ENCODE assay signal across 9 cellular contexts in the genomic region with DNA sequence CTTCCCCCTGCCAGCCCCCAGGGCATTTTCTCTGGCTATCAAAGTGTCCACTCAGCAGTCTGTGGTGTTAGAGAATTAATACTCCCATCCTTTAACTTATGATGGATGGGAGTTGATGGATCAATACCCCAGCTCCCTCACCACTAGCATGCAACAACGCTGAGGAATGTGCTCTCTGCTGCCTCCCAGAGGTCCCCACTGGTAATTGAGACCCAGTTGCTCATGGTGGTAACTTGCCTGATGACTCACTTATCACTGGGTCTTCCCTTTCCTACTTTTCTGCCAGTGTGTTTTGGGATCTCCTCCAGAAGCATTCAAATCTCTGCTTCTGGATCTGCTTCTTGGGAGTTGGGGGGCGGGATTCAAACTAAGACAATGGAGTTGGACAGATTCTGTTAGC. TPM values are rescaled to one million over a fixed set of nuclear protein-coding genes. Genes with fewer than 3 reads are reported as not detected.
DNase-seq lines count a peak whose midpoint lies in the region; ATAC-seq and TF ChIP-seq lines count a peak whose summit lies in the region.
"Had no signal": no experiment of that assay in that cellular context is flagged by ENCODE, and none has a peak within 500 bp of the region (broad histone marks: within the 10 kb centered on the region; RNA-seq: fewer than 3 reads in every experiment).

No MANE protein-coding gene starts in this region.

- ATAC-seq in PC-3, result no peak
- ATAC-seq in GM18867 (IDR thresholded peaks at IDR 0.05; ENCODE audit: unreplicated experiment), result no peak
- no peak for ATAC-seq in HG02642 (IDR thresholded peaks at IDR 0.05; ENCODE audit: poor library complexity, unreplicated experiment)

- no peak overlapping the region for H3K9ac ChIP-seq in PC-3 (ENCODE audit: low read length)

- peaks cover 34% of the 10 kb centered on the region for H3K27me3 ChIP-seq in PC-3 (ENCODE audit: low read length)

- H3K36me3 ChIP-seq in PC-3 (ENCODE audit: low read depth, low read length), result no peaks in the 10 kb centered on the region

- no peak overlapping the region for H2AFZ ChIP-seq in PC-3 (ENCODE audit: low read length)

- intact Hi-C loops in PC-3 (cut with micrococcal nuclease), result no loop called here

- DNase-seq in DMS 273 (lab: John Stamatoyannopoulos, UW; ENCODE audit: unreplicated experiment) (peak; percentile 46), DMS 273 treated with DMSO at 0.1 percent for 48 hours (lab: John Stamatoyannopoulos, UW) (no peak), GM12864 (ENCODE audit: low read depth) (no peak), PC-3 (peak; percentile 51), foreskin fibroblast (peak in 1 of 2 donors; percentile 24)
- no peak for DNase-seq in activated effector memory CD4-positive, alpha-beta T cell treated with anti-CD3 and anti-CD28 coated beads, Interleukin-2, amount 50 U/mL, for 16 hours
- DNase-seq: NCI-H187 had no signal

- no peaks in the 10 kb centered on the region for H3K79me2 ChIP-seq in PC-3 (ENCODE audit: low read length)

- no peak overlapping the region for H3K27ac ChIP-seq in PC-3 (ENCODE audit: low read length)

- no peaks in the 10 kb centered on the region for H4K20me1 ChIP-seq in PC-3 (ENCODE audit: low read length)

- H3K4me3 ChIP-seq in GM12864 (ENCODE audit: low read depth, low read length) (no peak overlapping the region), PC-3 (ENCODE audit: low read length) (no peak overlapping the region), foreskin fibroblast (ENCODE audit: low read depth in 1 of 2, low read length in 2 of 2) (no peak overlapping the region)

- TF ChIP-seq CTCF in GM12864 (IDR thresholded peaks at IDR 0.05; ENCODE audit: low read depth, low read length, missing control alignments) (peak; percentile 55), PC-3 (conservative IDR thresholded peaks at IDR 0.05; ENCODE audit: low read depth, low read length) (peak; percentile 69), foreskin fibroblast (IDR thresholded peaks at IDR 0.05; ENCODE audit: low read depth, low read length) (peak; percentile 19)

- no peaks in the 10 kb centered on the region for H3K9me2 ChIP-seq in PC-3 (replicated peaks; ENCODE audit: low read length)

- no peaks in the 10 kb centered on the region for H3K4me1 ChIP-seq in PC-3 (ENCODE audit: insufficient read depth, low read length)

- no peak overlapping the region for H3K4me2 ChIP-seq in PC-3 (ENCODE audit: low read length)

- POLR2A ChIA-PET in PC-3 (lab: Charles Lee; ENCODE audit: unreplicated experiment), result no interaction called here

- no peaks in the 10 kb centered on the region for H3F3A ChIP-seq in PC-3 (ENCODE audit: low read length, unreplicated experiment)

- BruUV-seq in PC-3 (replicated peaks; lab: Mats Ljungman, UMichigan), result no TSS peak

- CTCF ChIA-PET in PC-3 (lab: Charles Lee), result no interaction called here

- H3K9me3 ChIP-seq in PC-3 (ENCODE audit: low read length), result no peaks in the 10 kb centered on the region

RNA-seq across cellular contexts. Expression of gene CACNA1A, which starts 20.3 kb away (rescaled TPM):
- total RNA-seq in PC-3 (2014; rRNA removed), result 0.62 TPM in 1 of 2 replicates, not detected in the other

Comparison
In these comparisons a context has a peak if more than half of its experiments do, and no peak if none do; other contexts are left out.
1. DNase-seq: peak in DMS 273 (single experiment) and PC-3 (single experiment); none in DMS 273 treated with DMSO at 0.1 percent for 48 hours (single experiment), GM12864 (single experiment) and activated effector memory CD4-positive, alpha-beta T cell treated with anti-CD3 and anti-CD28 coated beads, Interleukin-2, amount 50 U/mL, for 16 hours (single experiment).
2. CTCF ChIP-seq: peak in every context shown above with its lines; median percentile 69 in PC-3; 55 in GM12864; 19 in foreskin fibroblast.